Comparison of ENCODE assay signal across 27 cellular contexts in genomic region chr3:155512175-155512866, GRCh38.
A peak's percentile ranks its signal among the peaks of the same experiment; 100 is the strongest.
DNase-seq lines count a peak whose midpoint lies in the region; ATAC-seq, FAIRE-seq and TF ChIP-seq lines count a peak whose summit lies in the region.
"Had no signal": no experiment of that assay in that cellular context is flagged by ENCODE, and none has a peak within 500 bp of the region (broad histone marks: within the 10 kb centered on the region; RNA-seq: fewer than 3 reads in every experiment).

No MANE protein-coding gene starts in this region.

- H3K9me3 ChIP-seq in HUES6 (ENCODE audit: control insufficient read depth, insufficient read depth, low read depth, low read length) (no peaks in the 10 kb centered on the region), H1 (ENCODE audit: insufficient read depth in 2 of 2, low read depth in 1 of 2, low read length in 1 of 2) (no peaks in the 10 kb centered on the region), iPS-18c (ENCODE audit: control insufficient read depth, insufficient read depth, low read length) (peaks cover 2% of the 10 kb centered on the region)
- H3K9me3 ChIP-seq: gastroesophageal sphincter, left ventricle myocardium inferior, stomach had no signal

- H3K27me3 ChIP-seq in HUES6 (ENCODE audit: control insufficient read depth, insufficient read depth, low read length) = no peaks in the 10 kb centered on the region
- H3K27me3 ChIP-seq in H1 (replicated peaks in 1 of 4; ENCODE audit: control insufficient read depth in 3 of 4, extremely low read depth in 1 of 4, insufficient read depth in 3 of 4, low read length in 3 of 4) = no peaks in the 10 kb centered on the region
- H3K27me3 ChIP-seq: gastroesophageal sphincter, stomach had no signal

- H3K4me1 ChIP-seq in HUES6 (ENCODE audit: control insufficient read depth, insufficient read depth, low read length) (peaks cover 11% of the 10 kb centered on the region), H1 (replicated peaks in 1 of 4; ENCODE audit: control insufficient read depth in 3 of 4, insufficient read depth in 4 of 4, low read length in 3 of 4) (peaks cover 0 to 5% (median 1%) of the 10 kb centered on the region in 4 experiments; a peak in 3 of 7 replicates)
- H3K4me1 ChIP-seq: gastroesophageal sphincter, left ventricle myocardium inferior, stomach had no signal

- 82% methylated on average over 8 of the region's 8 CpGs; no CpG with 5 or more reads in 1 of the 2 experiments for WGBS in H1 (ENCODE audit: extremely low coverage in 1 of 2, insufficient coverage in 1 of 2, insufficient read length in 1 of 2, insufficient replicate concordance in 2 of 2, low coverage in 1 of 2, low lambda C conversion rate in 2 of 2, missing lambda C conversion rate in 1 of 2), 2 experiments

- peak overlapping the region; percentile 51 for H3K4me3 Mint-ChIP-seq in type B pancreatic cell
- H3K4me3 Mint-ChIP-seq: activated CD4-positive, alpha-beta memory T cell treated with anti-CD3 and anti-CD28 coated beads, Interleukin-2, amount 10 ng/mL, durations not matched to agents 7 days and 5 days; central memory CD8-positive, alpha-beta T cell; dendritic cell treated with granulocyte-macrophage colony-stimulating factor and Interleukin-4, amounts not matched to agents 40 ng/mL and 50 ng/mL, for 4 days had no signal

- peak overlapping the region; percentile 83 for H2BK12ac ChIP-seq in H1 (ENCODE audit: low read depth, low read length)

- H3K4me1 Mint-ChIP-seq in type B pancreatic cell (ENCODE audit: unreplicated experiment) = no peaks in the 10 kb centered on the region
- H3K4me1 Mint-ChIP-seq: activated CD4-positive, alpha-beta memory T cell treated with anti-CD3 and anti-CD28 coated beads, Interleukin-2, amount 10 ng/mL, durations not matched to agents 7 days and 5 days; CD8-positive, alpha-beta memory T cell; central memory CD8-positive, alpha-beta T cell had no signal

- POLR2A ChIA-PET in H1 (lab: Charles Lee; ENCODE audit: partially characterized antibody) = interaction anchor here (0.6 to 1.5 kb wide), 3 partner anchors 10 to 197 kb away, joined by 3 to 4 read pairs (median 3); no protein-coding TSS in a partner anchor

- no peak overlapping the region for H4K5ac ChIP-seq in H1 (ENCODE audit: insufficient read length, low read depth, low read length)

- H4K91ac ChIP-seq in H1 (replicated peaks; ENCODE audit: insufficient read length, low read length) = no peak overlapping the region

- no peak overlapping the region for H3K18ac ChIP-seq in H1 (ENCODE audit: extremely low read depth, low read length)

- no peaks in the 10 kb centered on the region for H3K79me2 ChIP-seq in H1 (ENCODE audit: control insufficient read depth in 1 of 2, insufficient read depth in 2 of 2, low read length in 2 of 2)

- no peak overlapping the region for H3K14ac ChIP-seq in H1 (ENCODE audit: insufficient read length)

- H3K27me3 Mint-ChIP-seq in type B pancreatic cell = no peaks in the 10 kb centered on the region
- H3K27me3 Mint-ChIP-seq: activated CD4-positive, alpha-beta memory T cell treated with anti-CD3 and anti-CD28 coated beads, Interleukin-2, amount 10 ng/mL, durations not matched to agents 7 days and 5 days; central memory CD8-positive, alpha-beta T cell; dendritic cell treated with granulocyte-macrophage colony-stimulating factor and Interleukin-4, amounts not matched to agents 40 ng/mL and 50 ng/mL, for 4 days had no signal

- TF ChIP-seq CTCF in H1 (IDR thresholded peaks at IDR 0.05; ENCODE audit: control extremely low read depth in 1 of 3, insufficient read depth in 1 of 3, low read depth in 1 of 3, low read length in 3 of 3) = no peak
- no peak for TF ChIP-seq CTCF in type B pancreatic cell (conservative IDR thresholded peaks at IDR 0.05)

- TF ChIP-seq POLR2A in H1 (IDR thresholded peaks at IDR 0.05; ENCODE audit: control extremely low read depth in 1 of 2, low read depth in 2 of 2, low read length in 2 of 2) = no peak

- H3K27ac Mint-ChIP-seq in type B pancreatic cell = no peak overlapping the region
- H3K27ac Mint-ChIP-seq: activated CD4-positive, alpha-beta memory T cell treated with anti-CD3 and anti-CD28 coated beads, Interleukin-2, amount 10 ng/mL, durations not matched to agents 7 days and 5 days; CD8-positive, alpha-beta memory T cell; dendritic cell treated with granulocyte-macrophage colony-stimulating factor and Interleukin-4, amounts not matched to agents 40 ng/mL and 50 ng/mL, for 4 days had no signal

- no peak overlapping the region for H3K56ac ChIP-seq in H1 (replicated peaks; ENCODE audit: insufficient read length, low read depth, low read length)

- H3K36me3 ChIP-seq in HUES6 (ENCODE audit: control insufficient read depth, insufficient read depth, low read length) = 0 out of 2 replicates have a peak, but pooled peaks cover 3% of the 10 kb centered on the region
- H3K36me3 ChIP-seq in H1 (ENCODE audit: control insufficient read depth in 2 of 4, insufficient read depth in 4 of 4, low read length in 3 of 4) = peaks cover 0 to 12% (median 5%) of the 10 kb centered on the region in 4 experiments; a peak in 3 of 8 replicates
- H3K36me3 ChIP-seq: gastroesophageal sphincter, left ventricle myocardium inferior had no signal

- H2BK120ac ChIP-seq in H1 (replicated peaks; ENCODE audit: low read depth, low read length) = no peak overlapping the region

- H3K27ac ChIP-seq in HUES6 (ENCODE audit: low read depth, low read length) = peak overlapping the region; percentile 56; the same call in 1 of the 2 replicates
- H3K27ac ChIP-seq in H1 (ENCODE audit: low read depth, low read length) = 0 out of 2 replicates have a peak overlapping the region, but pooled peaks have one; percentile 16
- H3K27ac ChIP-seq: gastroesophageal sphincter, left ventricle myocardium inferior, PC-9, stomach had no signal

- FAIRE-seq in H1 (lab: Jason Lieb, UNC) = no peak
- FAIRE-seq: GM12878 had no signal

- H3K23ac ChIP-seq in H1 (ENCODE audit: insufficient read length) = no peak overlapping the region

- peak overlapping the region; percentile 43 for H3K4me3 ChIP-seq in HUES6 (ENCODE audit: low read depth, low read length)
- H3K4me3 ChIP-seq in H1 (ENCODE audit: extremely low read depth in 1 of 4, insufficient read depth in 2 of 4, low read depth in 3 of 4, low read length in 4 of 4) = peak overlapping the region in 2 of 4 experiments; percentile 24 to 29; a peak in 3 of 8 replicates
- H3K4me3 ChIP-seq in iPS-18c (ENCODE audit: insufficient read depth, low read depth, low read length) = peak overlapping the region; percentile 5; the same call in 1 of the 2 replicates
- H3K4me3 ChIP-seq: gastroesophageal sphincter, GM12878, left ventricle myocardium inferior, PC-9, stomach had no signal

- H2AFZ ChIP-seq in H1 (ENCODE audit: low read length) = peak overlapping the region; percentile 77; the same call in 1 of the 2 replicates
- H2AFZ ChIP-seq: PC-9 had no signal

- peak overlapping the region; percentile 7; the same call in 1 of the 2 replicates for H4K8ac ChIP-seq in H1 (ENCODE audit: extremely low read depth, insufficient read depth, low read length)

- no peak overlapping the region for H3K4ac ChIP-seq in H1 (replicated peaks; ENCODE audit: insufficient read length, low read depth, low read length)

- H2AK5ac ChIP-seq in H1 (ENCODE audit: low read depth, low read length) = 0 out of 2 replicates have a peak overlapping the region, but pooled peaks have one; percentile 4

- no peak for ATAC-seq in GM19397 (IDR thresholded peaks at IDR 0.05; ENCODE audit: unreplicated experiment)
- ATAC-seq in GM21825 (IDR thresholded peaks at IDR 0.05; ENCODE audit: unreplicated experiment) = no peak
- ATAC-seq: gastroesophageal sphincter, GM12878, sciatic nerve had no signal

- H3K4me2 ChIP-seq in H1 (ENCODE audit: insufficient read depth in 1 of 2, low read depth in 2 of 2, low read length in 2 of 2) = peak overlapping the region; percentile 39 to 66; a peak in 3 of 4 replicates
- H3K4me2 ChIP-seq: PC-9 had no signal

- TF ChIP-seq RAD21 in H1 (IDR thresholded peaks at IDR 0.05 in 1 of 2, conservative IDR thresholded peaks at IDR 0.05 in 1 of 2; ENCODE audit: low read depth in 2 of 2, low read length in 2 of 2) = no peak

- H3K9ac ChIP-seq in HUES6 (ENCODE audit: low read length) (no peak overlapping the region), H1 (replicated peaks in 1 of 4; ENCODE audit: extremely low read depth in 1 of 4, low read depth in 3 of 4, low read length in 3 of 4) (peak overlapping the region in 1 of 4 experiments; percentile 50; a peak in 1 of 7 replicates)

- peaks cover 4% of the 10 kb centered on the region for H3K36me3 Mint-ChIP-seq in type B pancreatic cell
- H3K36me3 Mint-ChIP-seq: CD8-positive, alpha-beta memory T cell had no signal

- H2BK15ac ChIP-seq in H1 (ENCODE audit: low read length) = no peak overlapping the region

- CTCF ChIA-PET in H1 (lab: Charles Lee; ENCODE audit: partially characterized antibody) = interaction anchor here (0.6 to 1.0 kb wide), 3 partner anchors 130 to 396 kb away, joined by 3 read pairs; no protein-coding TSS in a partner anchor

- H3K9me3 Mint-ChIP-seq in type B pancreatic cell = peaks cover 4% of the 10 kb centered on the region

- H3K79me1 ChIP-seq in H1 (ENCODE audit: low read depth, low read length) = no peaks in the 10 kb centered on the region

- no peaks in the 10 kb centered on the region for H4K20me1 ChIP-seq in H1 (replicated peaks in 1 of 2; ENCODE audit: control insufficient read depth in 1 of 2, insufficient read depth in 2 of 2, low read length in 2 of 2)

- DNase-seq in H1 (ENCODE audit: low read depth in 1 of 2, low spot score in 2 of 2) (no peak), type B pancreatic cell (ENCODE audit: extremely low spot score, unreplicated experiment) (no peak), Kasumi-1 (lab: John Stamatoyannopoulos, UW) (no peak)
- DNase-seq: activated CD4-positive, alpha-beta memory T cell treated with anti-CD3 and anti-CD28 coated beads, Interleukin-2, amount 10 ng/mL, durations not matched to agents 7 days and 5 days; activated CD8-positive, alpha-beta memory T cell treated with anti-CD3 and anti-CD28 coated beads, Interleukin-2, amount 50 U/mL, for 4 hours; activated naive CD4-positive, alpha-beta T cell; CD8-positive, alpha-beta memory T cell; hippocampal formation; Karpas-422; left ventricle myocardium inferior; MV-4-11; NCI-H1436 treated with DMSO at 0.1 percent for 48 hours; NCI-H226; NCI-H526 treated with DMSO at 0.1 percent for 48 hours; PC-9; Right ventricle myocardium superior; stimulated activated CD4-positive, alpha-beta T cell treated with anti-CD3 and anti-CD28 coated beads, Interleukin-4, amount 100 ng/mL, for 1 hour; stomach had no signal

- H3K23me2 ChIP-seq in H1 (ENCODE audit: low read depth, low read length) = no peaks in the 10 kb centered on the region

- 0 out of 2 replicates have a peak overlapping the region, but pooled peaks have one; percentile 44 for H2BK5ac ChIP-seq in H1 (ENCODE audit: low read depth, low read length)

- H2BK20ac ChIP-seq in H1 (ENCODE audit: low read length) = peak overlapping the region; percentile 19; the same call in 1 of the 2 replicates

- no peak for TF ChIP-seq EP300 in H1 (IDR thresholded peaks at IDR 0.05; ENCODE audit: borderline replicate concordance in 1 of 2, low read depth in 2 of 2, low read length in 2 of 2)

TF ChIP-seq in H1, 55 proteins besides CTCF, POLR2A, EP300 and RAD21 (continues in another document):
- no peak for TF ChIP-seq RXRA (IDR thresholded peaks at IDR 0.05; ENCODE audit: insufficient read depth, low read depth, low read length)
- no peak for TF ChIP-seq TAF7 (optimal IDR thresholded peaks at IDR 0.05; ENCODE audit: borderline replicate concordance, low read depth, low read length)
- TF ChIP-seq CBX5 (IDR thresholded peaks at IDR 0.05; ENCODE audit: low read depth, low read length) = no peak
